Comparison of ENCODE assay signal across 18 cellular contexts in the genomic region with DNA sequence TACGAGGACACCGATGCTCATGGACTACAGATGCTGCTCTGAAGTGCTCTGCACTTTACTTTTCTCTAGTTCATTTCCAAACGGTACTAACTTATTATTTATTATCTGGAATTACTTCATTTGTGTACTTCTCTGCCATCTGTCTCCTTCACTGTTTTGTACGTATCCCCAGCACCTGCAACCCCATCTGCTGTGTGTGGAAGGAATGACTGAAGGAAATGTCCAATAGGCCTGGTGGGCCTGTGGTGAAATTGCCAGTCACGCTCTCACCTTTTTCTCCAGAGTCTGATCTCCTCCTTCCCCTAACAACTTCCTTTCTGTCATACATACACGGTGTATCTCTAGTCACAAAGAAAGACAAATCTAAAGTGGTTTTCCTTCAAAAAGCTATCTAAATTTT. TPM values are rescaled to one million over a fixed set of nuclear protein-coding genes. Genes with fewer than 3 reads are reported as not detected.
DNase-seq lines count a peak whose midpoint lies in the region; ATAC-seq, FAIRE-seq and TF ChIP-seq lines count a peak whose summit lies in the region.
"Had no signal": no experiment of that assay in that cellular context is flagged by ENCODE, and none has a peak within 500 bp of the region (broad histone marks: within the 10 kb centered on the region; RNA-seq: fewer than 3 reads in every experiment).

No MANE protein-coding gene starts in this region.

- ATAC-seq in HepG2 (no peak), right lobe of liver (no peak), GM12878 (no peak), GM21529 (IDR thresholded peaks at IDR 0.05; ENCODE audit: unreplicated experiment) (no peak)
- ATAC-seq in stimulated activated naive B cell treated with anti-CD40 and anti-IgM and Interleukin-4, amounts not matched to agents 10 μg/mL and 1 μg/mL and 100 μg/mL, for 72 hours (replicated peaks), result no peak
- ATAC-seq: Panc1, Right ventricle myocardium inferior had no signal

- CTCF ChIA-PET in HepG2 (lab: Yijun Ruan, JAX; ENCODE audit: low intra/inter-chr PET ratio, low total read pairs), result no interaction called here
- CTCF ChIA-PET in GM12878 (lab: Yijun Ruan, JAX), result interaction anchor here (0.7 to 4.3 kb wide), 2 partner anchors 11 to 29 kb away, joined by 4 to 23 read pairs; partner anchors contain the start of gene TMEM154

- TF ChIP-seq EP300 in HepG2 (IDR thresholded peaks at IDR 0.05; ENCODE audit: low read depth in 2 of 2, low read length in 2 of 2) (no peak), HepG2 (CRISPR knock-in tag; IDR thresholded peaks at IDR 0.05; ENCODE audit: borderline replicate concordance) (no peak), GM12878 (IDR thresholded peaks at IDR 0.05; ENCODE audit: borderline replicate concordance in 1 of 2, control insufficient read depth in 1 of 2, low read depth in 2 of 2, low read length in 2 of 2) (no peak)

- in situ Hi-C loops in HepG2 (cut with HindIII; ENCODE audit: extremely low pct_ligation_motif_present, low pct_unique_long_range_greater_than_20kb) (no loop called here), GM12878 (cut with MboI) (no loop called here)

- intact Hi-C loops in HepG2 (cut with micrococcal nuclease; ENCODE audit: unreplicated experiment) (no loop called here), right lobe of liver (cut with DNase I) (no loop called here), GM12878 (cut with micrococcal nuclease; ENCODE audit: unreplicated experiment) (no loop called here)

- H3K27me3 ChIP-seq in HepG2 (ENCODE audit: control insufficient read depth in 1 of 2, insufficient read depth in 2 of 2, low read length in 2 of 2) (peaks cover 1 to 5% of the 10 kb centered on the region in 2 experiments; a peak in 3 of 5 replicates), right lobe of liver (no peaks in the 10 kb centered on the region), GM12878 (replicated peaks in 1 of 2; ENCODE audit: control insufficient read depth in 2 of 2, insufficient read depth in 2 of 2, low read length in 1 of 2) (no peaks in the 10 kb centered on the region)

- H2AFZ ChIP-seq in HepG2 (ENCODE audit: low read length), result no peak overlapping the region
- H2AFZ ChIP-seq in GM12878 (ENCODE audit: control insufficient read depth, low read depth, low read length), result no peak overlapping the region

- WGBS in HepG2 (ENCODE audit: low lambda C conversion rate), result 26% methylated on average over 5 of the region's 6 CpGs
- WGBS in right lobe of liver (ENCODE audit: insufficient coverage, low coverage, low lambda C conversion rate, missing lambda C conversion rate), result 77% methylated on average over 6 of the region's 6 CpGs
- WGBS in GM12878 (ENCODE audit: insufficient coverage, insufficient replicate concordance, low lambda C conversion rate, missing lambda C conversion rate), result 73% methylated on average over 6 of the region's 6 CpGs

- TF ChIP-seq POLR2A in HepG2 (IDR thresholded peaks at IDR 0.05; ENCODE audit: insufficient read depth in 1 of 2, low read depth in 2 of 2, low read length in 2 of 2), result no peak
- TF ChIP-seq POLR2A in right lobe of liver (IDR thresholded peaks at IDR 0.05), result no peak
- TF ChIP-seq POLR2A in GM12878 (IDR thresholded peaks at IDR 0.05; ENCODE audit: low read depth, low read length), result no peak

- H4K20me1 ChIP-seq in HepG2 (ENCODE audit: insufficient read depth, low read length) (no peaks in the 10 kb centered on the region), GM12878 (ENCODE audit: control insufficient read depth, insufficient read depth) (no peaks in the 10 kb centered on the region)

- no peaks in the 10 kb centered on the region for H3K4me1 ChIP-seq in HepG2 (ENCODE audit: insufficient read depth, low read length)
- no peaks in the 10 kb centered on the region for H3K4me1 ChIP-seq in right lobe of liver
- H3K4me1 ChIP-seq in GM12878 (ENCODE audit: control insufficient read depth, insufficient read depth, low read length), result peaks cover 40% of the 10 kb centered on the region

- H3K9ac ChIP-seq in HepG2 (ENCODE audit: insufficient read depth, low read depth, low read length) (no peak overlapping the region), GM12878 (ENCODE audit: control insufficient read depth, insufficient read depth, low read length) (no peak overlapping the region)

- FAIRE-seq in HepG2 (lab: Jason Lieb, UNC), result no peak
- FAIRE-seq in GM12878 (lab: Jason Lieb, UNC), result no peak
- FAIRE-seq: A204.1 had no signal

- SMC1A ChIA-PET in GM12878 (lab: Charles Lee; ENCODE audit: uncharacterized antibody, unreplicated experiment), result interaction anchor here (1.0 to 4.6 kb wide), 4 partner anchors 11 to 68 kb away, joined by 3 to 29 read pairs (median 4); partner anchors contain the start of gene TMEM154

- H3K27me3 Mint-ChIP-seq in stimulated activated naive B cell treated with anti-CD40 and anti-IgM and Interleukin-4, amounts not matched to agents 10 μg/mL and 1 μg/mL and 100 μg/mL, for 72 hours, result no peaks in the 10 kb centered on the region

- TF ChIP-seq RAD21 in HepG2 (CRISPR knock-in tag; IDR thresholded peaks at IDR 0.05), result no peak
- TF ChIP-seq RAD21 in GM12878 (IDR thresholded peaks at IDR 0.05; ENCODE audit: insufficient read depth, low read depth, low read length), result peak; percentile 17; the same call in 1 of the 2 replicates

- peaks cover 3 to 4% of the 10 kb centered on the region in 2 donors for H3K9me3 Mint-ChIP-seq in stimulated activated naive B cell treated with anti-CD40 and anti-IgM and Interleukin-4, amounts not matched to agents 10 μg/mL and 1 μg/mL and 100 μg/mL, for 72 hours

- peak overlapping the region; percentile 37 to 62 for H3K4me3 Mint-ChIP-seq in stimulated activated naive B cell treated with anti-CD40 and anti-IgM and Interleukin-4, amounts not matched to agents 10 μg/mL and 1 μg/mL and 100 μg/mL, for 72 hours

- RAD21 ChIA-PET in GM12878 (lab: Charles Lee; ENCODE audit: unreplicated experiment), result interaction anchor here (1.0 to 1.4 kb wide), 2 partner anchors 12 to 69 kb away, joined by 3 read pairs; no protein-coding TSS in a partner anchor

- peaks cover 48 to 80% of the 10 kb centered on the region in 2 donors for H3K4me1 Mint-ChIP-seq in stimulated activated naive B cell treated with anti-CD40 and anti-IgM and Interleukin-4, amounts not matched to agents 10 μg/mL and 1 μg/mL and 100 μg/mL, for 72 hours

- H3K9me3 ChIP-seq in HepG2 (ENCODE audit: low read length) (no peaks in the 10 kb centered on the region), right lobe of liver (no peaks in the 10 kb centered on the region), GM12878 (replicated peaks; ENCODE audit: control insufficient read depth, insufficient read depth, low read length) (no peaks in the 10 kb centered on the region)

- BruUV-seq in HepG2 (replicated peaks; lab: Mats Ljungman, UMichigan), result no TSS peak
- BruUV-seq in GM12878 (replicated peaks; lab: Mats Ljungman, UMichigan), result no TSS peak

- POLR2A ChIA-PET in HepG2 (lab: Yijun Ruan, JAX), result no interaction called here
- POLR2A ChIA-PET in GM12878 (lab: Charles Lee), result no interaction called here

- H3K27ac ChIP-seq in HepG2 (ENCODE audit: extremely low read length, insufficient read depth, low read length) (no peak overlapping the region), right lobe of liver (no peak overlapping the region), GM12878 (ENCODE audit: control insufficient read depth, insufficient read depth) (no peak overlapping the region)

- DNase-seq in HepG2 (ENCODE audit: low spot score), result no peak
- no peak for DNase-seq in right lobe of liver
- DNase-seq in NCI-H2171 treated with DMSO at 0.1 percent for 48 hours (lab: John Stamatoyannopoulos, UW), result peak; percentile 62
- no peak for DNase-seq in GM12878 (ENCODE audit: low read depth, low spot score)
- DNase-seq in stimulated activated naive B cell treated with anti-CD40 and anti-IgM and Interleukin-4, amounts not matched to agents 10 μg/mL and 1 μg/mL and 100 μg/mL, for 72 hours, result no peak
- DNase-seq in pons (ENCODE audit: low spot score), result no peak
- DNase-seq in NCI-H226, result no peak
- DNase-seq: C1 segment of cervical spinal cord, DMS153, H7, NCI-H146, NCI-H2107, NCI-H446, NCI-H774 had no signal

- no peak for TF ChIP-seq CTCF in HepG2 (CRISPR knock-in tag; IDR thresholded peaks at IDR 0.05)
- TF ChIP-seq CTCF in right lobe of liver (IDR thresholded peaks at IDR 0.05), result no peak
- no peak for TF ChIP-seq CTCF in GM12878 (IDR thresholded peaks at IDR 0.05 in 2 of 3, conservative IDR thresholded peaks at IDR 0.05 in 1 of 3; ENCODE audit: control insufficient read depth in 2 of 3, extremely low read depth in 1 of 3, insufficient read depth in 1 of 3, low read depth in 3 of 3, low read length in 3 of 3)

- H3K36me3 Mint-ChIP-seq in stimulated activated naive B cell treated with anti-CD40 and anti-IgM and Interleukin-4, amounts not matched to agents 10 μg/mL and 1 μg/mL and 100 μg/mL, for 72 hours, result peaks cover 17 to 23% of the 10 kb centered on the region in 2 donors

- H3K36me3 ChIP-seq in HepG2 (replicated peaks in 1 of 2; ENCODE audit: control insufficient read depth in 1 of 2, insufficient read depth in 2 of 2, low read length in 2 of 2) (no peaks in the 10 kb centered on the region), right lobe of liver (no peaks in the 10 kb centered on the region), GM12878 (ENCODE audit: control insufficient read depth in 2 of 2, insufficient read depth in 2 of 2, low read length in 1 of 2) (no peaks in the 10 kb centered on the region)

- H3K4me3 ChIP-seq in HepG2 (replicated peaks in 1 of 3; ENCODE audit: insufficient read depth in 1 of 3, low read depth in 2 of 3, low read length in 3 of 3), result no peak overlapping the region
- no peak overlapping the region for H3K4me3 ChIP-seq in right lobe of liver
- no peak overlapping the region for H3K4me3 ChIP-seq in GM12878

- no peak overlapping the region for H3K4me2 ChIP-seq in HepG2 (ENCODE audit: low read depth, low read length)
- H3K4me2 ChIP-seq in GM12878 (ENCODE audit: control insufficient read depth, insufficient read depth), result no peak overlapping the region

- H3K27ac Mint-ChIP-seq in stimulated activated naive B cell treated with anti-CD40 and anti-IgM and Interleukin-4, amounts not matched to agents 10 μg/mL and 1 μg/mL and 100 μg/mL, for 72 hours, result peak overlapping the region; percentile 93

- H3K79me2 ChIP-seq in HepG2 (ENCODE audit: insufficient read depth, low read length) (no peaks in the 10 kb centered on the region), GM12878 (ENCODE audit: control insufficient read depth, insufficient read depth, low read length) (no peaks in the 10 kb centered on the region)

RNA-seq across cellular contexts. Expression of gene TMEM154, which starts 12.9 kb away (rescaled TPM):
- not detected in 2 replicates for total RNA-seq in HepG2 (2016; rRNA removed; fragmentation: Illumina TruSeq; extraction: Trizol)
- not detected in 2 replicates for total RNA-seq in HepG2 (2016; cell fraction: cytosol; rRNA removed; fragmentation: Illumina TruSeq; extraction: Trizol; ENCODE audit: low read depth)
- total RNA-seq in HepG2 (2016; cell fraction: insoluble cytoplasmic fraction; rRNA removed; fragmentation: Illumina TruSeq; extraction: Trizol), result not detected in 2 replicates
- total RNA-seq in HepG2 (2016; cell fraction: membrane; rRNA removed; fragmentation: Illumina TruSeq; extraction: Trizol), result not detected in 2 replicates
- total RNA-seq in HepG2 (2016; cell fraction: nucleus; rRNA removed; fragmentation: Illumina TruSeq; extraction: Trizol), result not detected in 2 replicates
- 0.03 TPM in 2 replicates for polyA plus RNA-seq in HepG2 (2011; rRNA removed)
- polyA plus RNA-seq in HepG2 (2011; cell fraction: cytosol; rRNA removed), result 0.03 TPM in 1 of 2 replicates, not detected in the other
- 0.05 TPM in 1 of 2 replicates, not detected in the other for polyA plus RNA-seq in HepG2 (2011; cell fraction: nucleus; rRNA removed)
- not detected in 2 replicates for polyA plus RNA-seq in HepG2 (2012)
- not detected in 2 replicates for polyA plus RNA-seq in HepG2 (2016; cell fraction: cytosol; fragmentation: Illumina TruSeq; extraction: Trizol; ENCODE audit: low read depth)
- not detected in 2 replicates for polyA plus RNA-seq in HepG2 (2016; cell fraction: insoluble cytoplasmic fraction; fragmentation: Illumina TruSeq; extraction: Trizol; ENCODE audit: low read depth)
- not detected in 2 replicates for polyA plus RNA-seq in HepG2 (2016; cell fraction: membrane; fragmentation: Illumina TruSeq; extraction: Trizol; ENCODE audit: low read depth)
- not detected in 2 replicates for polyA plus RNA-seq in HepG2 (2016; cell fraction: nucleus; fragmentation: Illumina TruSeq; extraction: Trizol; ENCODE audit: insufficient read depth, low read depth)
- 0.05 TPM in 1 of 2 replicates, not detected in the other for polyA minus RNA-seq in HepG2 (2011; rRNA and poly(A)+ RNA removed; ENCODE audit: low replicate concordance)
- polyA minus RNA-seq in HepG2 (2011; cell fraction: cytosol; rRNA and poly(A)+ RNA removed), result not detected in 2 replicates
- not detected in 2 replicates for polyA minus RNA-seq in HepG2 (2011; cell fraction: nucleus; rRNA and poly(A)+ RNA removed)
- total RNA-seq in right lobe of liver, result 1 to 10 TPM in 5 of 6 experiments, under 1 TPM in 1; 0.64 to 6.7 (median 2.9) TPM
- total RNA-seq in GM12878 (2013; cell fraction: nucleolus; rRNA removed), result 30.9 and 31.7 TPM in 2 replicates
- total RNA-seq in GM12878 (2014; rRNA removed), result 18.8 and 23.4 TPM in 2 replicates
- total RNA-seq in GM12878 (2014; rRNA removed; fragmentation: Illumina TruSeq; extraction: Trizol), result 22.7 and 23.7 TPM in 2 replicates
- total RNA-seq in GM12878 (2021), result 41.4 and 42.3 TPM in 2 replicates
- polyA plus RNA-seq in GM12878 (2011; ENCODE audit: low read depth), result 4.3 TPM
- polyA plus RNA-seq in GM12878 (2011; rRNA removed), result 5.1 and 8.5 TPM in 2 replicates
- polyA plus RNA-seq in GM12878 (2011; cell fraction: cytosol; rRNA removed), result 2.9 and 3.0 TPM in 2 replicates
- 2.9 and 3.5 TPM in 2 replicates for polyA plus RNA-seq in GM12878 (2011; cell fraction: nucleus; rRNA removed)
- polyA plus RNA-seq in GM12878 (2012), result 8.9 and 12.0 TPM in 2 replicates
- polyA plus RNA-seq in GM12878 (2014; fragmentation: Illumina TruSeq; extraction: Trizol), result 17.5 and 36.2 TPM in 2 replicates
- 10 to 100 TPM in 1 of 2 experiments, 1 to 10 TPM in 1; 9.3 to 17.6 TPM for polyA plus RNA-seq in GM12878 (2014; fragmentation: Nextera tagmentation; extraction: Ambion mirVana)
- 14.5 and 16.2 TPM in 2 replicates for polyA plus RNA-seq in GM12878 (2014; rRNA removed)
- 10 to 100 TPM; 26.5 to 32.3 TPM for polyA plus RNA-seq in GM12878 (2016; fragmentation: Nextera tagmentation; extraction: Ambion mirVana)
- 8.7 and 11.3 TPM in 2 replicates for polyA minus RNA-seq in GM12878 (2011; rRNA and poly(A)+ RNA removed)
- polyA minus RNA-seq in GM12878 (2011; cell fraction: cytosol; rRNA and poly(A)+ RNA removed), result 2.1 and 2.4 TPM in 2 replicates
- polyA minus RNA-seq in GM12878 (2011; cell fraction: nucleus; rRNA and poly(A)+ RNA removed), result 4.4 and 6.9 TPM in 2 replicates

Comparison
In these comparisons a context has a peak if more than half of its experiments do, and no peak if none do; other contexts are left out.
1. Of the 75 proteins assayed by ChIP-seq in both HepG2 and GM12878: peak only in HepG2: none; only in GM12878: RAD21; in both: none; in neither: 74.